In the genomic region with DNA sequence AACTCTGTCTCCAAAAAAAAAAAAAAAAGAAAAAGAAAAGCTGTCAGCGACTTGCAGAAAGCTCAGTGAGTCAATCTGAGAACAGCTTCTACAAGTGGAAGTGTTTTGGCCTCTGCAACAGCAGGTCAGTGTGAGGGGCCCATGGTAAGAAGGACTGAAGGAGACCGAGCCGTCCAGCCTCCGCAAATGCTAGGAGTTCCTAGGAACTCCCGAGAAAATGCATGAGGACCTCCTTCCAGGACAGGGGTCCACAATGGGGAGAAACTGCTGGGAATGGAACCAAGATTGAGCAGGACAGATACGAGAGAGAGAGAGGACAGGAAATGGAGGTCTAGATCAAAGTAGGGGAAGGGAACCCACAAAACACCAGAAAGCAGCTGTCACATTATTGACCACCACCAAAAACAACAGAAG, we compare ENCODE assay signal across 26 cellular contexts.
DNase-seq lines count a peak whose midpoint lies in the region; ATAC-seq and TF ChIP-seq lines count a peak whose summit lies in the region.
"Had no signal": no experiment of that assay in that cellular context is flagged by ENCODE, and none has a peak within 500 bp of the region (broad histone marks: within the 10 kb centered on the region; RNA-seq: fewer than 3 reads in every experiment).

No MANE protein-coding gene starts in this region.

- TF ChIP-seq CTCF in GM06990 (IDR thresholded peaks at IDR 0.05; ENCODE audit: insufficient read depth, low read length, poor library complexity, severe bottlenecking): no peak

- H3K4me1 ChIP-seq in effector memory CD4-positive, alpha-beta T cell (ENCODE audit: control insufficient read depth, insufficient read depth, low read length, poor library complexity, severe bottlenecking): no peaks in the 10 kb centered on the region
- H3K4me1 ChIP-seq: stomach had no signal

- H3K4me3 Mint-ChIP-seq in activated T-helper 1 cell treated with anti-CD3 and anti-CD28 coated beads, Interleukin-12 subunit alpha, Interleukin-12 subunit beta, Interleukin-2, Interleukin-4 antibody, amounts not matched to agents 30 ng/mL and 10 ng/mL and 1 ng/mL, durations not matched to agents 14 hours and 24 hours and 36 hours: no peak overlapping the region
- H3K4me3 Mint-ChIP-seq: activated CD4-positive, alpha-beta memory T cell treated with anti-CD3 and anti-CD28 coated beads for 36 hours; activated naive CD4-positive, alpha-beta T cell treated with anti-CD3 and anti-CD28 coated beads for 36 hours had no signal

- peaks cover 3% of the 10 kb centered on the region; the same call in 1 of the 2 replicates for H3K36me3 ChIP-seq in GM06990 (ENCODE audit: control insufficient read depth, insufficient read depth, low read length)
- no peaks in the 10 kb centered on the region for H3K36me3 ChIP-seq in effector memory CD4-positive, alpha-beta T cell (ENCODE audit: control insufficient read depth, insufficient read depth, low read length)
- H3K36me3 ChIP-seq: stomach, tibial artery had no signal

- no peaks in the 10 kb centered on the region for H3K27me3 Mint-ChIP-seq in activated T-helper 1 cell treated with anti-CD3 and anti-CD28 coated beads, Interleukin-12 subunit alpha, Interleukin-12 subunit beta, Interleukin-2, Interleukin-4 antibody, amounts not matched to agents 30 ng/mL and 10 ng/mL and 1 ng/mL, durations not matched to agents 14 hours and 24 hours and 36 hours (ENCODE audit: insufficient read depth)
- H3K27me3 Mint-ChIP-seq: activated CD4-positive, alpha-beta memory T cell treated with anti-CD3 and anti-CD28 coated beads for 36 hours had no signal

- ATAC-seq in GM18498 (IDR thresholded peaks at IDR 0.05; ENCODE audit: unreplicated experiment) (peak; percentile 56), HG02885 (IDR thresholded peaks at IDR 0.05; ENCODE audit: poor library complexity, unreplicated experiment) (peak; percentile 68), HG03442 (IDR thresholded peaks at IDR 0.05; ENCODE audit: unreplicated experiment) (no peak), GM21381 (IDR thresholded peaks at IDR 0.05; ENCODE audit: unreplicated experiment) (no peak)
- ATAC-seq: right cardiac atrium, Right ventricle myocardium inferior had no signal

- H3K27ac Mint-ChIP-seq in activated T-helper 1 cell treated with anti-CD3 and anti-CD28 coated beads, Interleukin-12 subunit alpha, Interleukin-12 subunit beta, Interleukin-2, Interleukin-4 antibody, amounts not matched to agents 30 ng/mL and 10 ng/mL and 1 ng/mL, durations not matched to agents 14 hours and 24 hours and 36 hours: peak overlapping the region; percentile 14
- H3K27ac Mint-ChIP-seq: activated CD4-positive, alpha-beta memory T cell treated with anti-CD3 and anti-CD28 coated beads for 36 hours; activated naive CD4-positive, alpha-beta T cell treated with anti-CD3 and anti-CD28 coated beads for 36 hours had no signal

- no peaks in the 10 kb centered on the region for H3K27me3 ChIP-seq in GM06990 (replicated peaks; ENCODE audit: control insufficient read depth, insufficient read depth, low read length)
- H3K27me3 ChIP-seq in effector memory CD4-positive, alpha-beta T cell (replicated peaks; ENCODE audit: control insufficient read depth, insufficient read depth, low read length, poor library complexity, severe bottlenecking): no peaks in the 10 kb centered on the region
- H3K27me3 ChIP-seq: stomach, tibial artery had no signal

- no peaks in the 10 kb centered on the region for H3K9me3 ChIP-seq in effector memory CD4-positive, alpha-beta T cell (ENCODE audit: control insufficient read depth, low read length)
- H3K9me3 ChIP-seq: left ventricle myocardium inferior, SK-N-SH, stomach, tibial artery had no signal

- peaks cover 3% of the 10 kb centered on the region for H3K36me3 Mint-ChIP-seq in activated T-helper 1 cell treated with anti-CD3 and anti-CD28 coated beads, Interleukin-12 subunit alpha, Interleukin-12 subunit beta, Interleukin-2, Interleukin-4 antibody, amounts not matched to agents 30 ng/mL and 10 ng/mL and 1 ng/mL, durations not matched to agents 14 hours and 24 hours and 36 hours (ENCODE audit: low read depth)

- DNase-seq in GM06990 (ENCODE audit: extremely low read depth, insufficient read length) (peak; percentile 76), NCI-H128 (lab: John Stamatoyannopoulos, UW; ENCODE audit: unreplicated experiment) (no peak)
- DNase-seq in activated T-helper 1 cell treated with anti-CD3 and anti-CD28 coated beads, Interleukin-12 subunit alpha, Interleukin-12 subunit beta, Interleukin-2, Interleukin-4 antibody, amounts not matched to agents 30 ng/mL and 10 ng/mL and 1 ng/mL, durations not matched to agents 14 hours and 24 hours and 36 hours (ENCODE audit: low spot score): no peak
- no peak for DNase-seq in effector memory CD4-positive, alpha-beta T cell
- DNase-seq: activated CD4-positive, alpha-beta memory T cell treated with anti-CD3 and anti-CD28 coated beads for 36 hours; activated CD8-positive, alpha-beta memory T cell treated with anti-CD3 and anti-CD28 coated beads, Interleukin-2, amount 50 U/mL, for 48 hours; activated naive CD4-positive, alpha-beta T cell treated with anti-CD3 and anti-CD28 coated beads for 36 hours; caudate nucleus; cortex of kidney; erythroblast; GOT3; left ventricle myocardium inferior; NCI-H1417 treated with DMSO at 0.1 percent for 48 hours; NCI-H2029 treated with DMSO at 0.1 percent for 48 hours; NCI-H2227 treated with DMSO at 0.1 percent for 48 hours; NCI-H526; right cardiac atrium; SK-N-SH; stimulated activated CD4-positive, alpha-beta T cell treated with anti-CD3 and anti-CD28 coated beads, Interleukin-1b, Interleukin-23, amount 100 ng/mL, for 48 hours; stomach; tibial artery had no signal

- intact Hi-C loops in activated T-helper 1 cell treated with anti-CD3 and anti-CD28 coated beads, Interleukin-12 subunit alpha, Interleukin-12 subunit beta, Interleukin-2, Interleukin-4 antibody, amounts not matched to agents 30 ng/mL and 10 ng/mL and 1 ng/mL, durations not matched to agents 14 hours and 24 hours and 36 hours (cut with micrococcal nuclease): no loop called here

- peak overlapping the region; percentile 33 for H3K4me3 ChIP-seq in GM06990 (replicated peaks; ENCODE audit: low read depth, low read length)
- H3K4me3 ChIP-seq in effector memory CD4-positive, alpha-beta T cell (ENCODE audit: insufficient read depth, low read depth, low read length, poor library complexity, severe bottlenecking): no peak overlapping the region
- H3K4me3 ChIP-seq: left ventricle myocardium inferior, stomach, tibial artery had no signal

- no peak overlapping the region for H3K27ac ChIP-seq in effector memory CD4-positive, alpha-beta T cell (ENCODE audit: insufficient read depth, low read length, poor library complexity, severe bottlenecking)
- H3K27ac ChIP-seq: left ventricle myocardium inferior, stomach, tibial artery had no signal

- no peaks in the 10 kb centered on the region for H3K9me3 Mint-ChIP-seq in activated T-helper 1 cell treated with anti-CD3 and anti-CD28 coated beads, Interleukin-12 subunit alpha, Interleukin-12 subunit beta, Interleukin-2, Interleukin-4 antibody, amounts not matched to agents 30 ng/mL and 10 ng/mL and 1 ng/mL, durations not matched to agents 14 hours and 24 hours and 36 hours

- H3K4me1 Mint-ChIP-seq in activated T-helper 1 cell treated with anti-CD3 and anti-CD28 coated beads, Interleukin-12 subunit alpha, Interleukin-12 subunit beta, Interleukin-2, Interleukin-4 antibody, amounts not matched to agents 30 ng/mL and 10 ng/mL and 1 ng/mL, durations not matched to agents 14 hours and 24 hours and 36 hours (ENCODE audit: low read depth): peaks cover 9% of the 10 kb centered on the region

Comparison
In these comparisons a context has a peak if more than half of its experiments do, and no peak if none do; other contexts are left out.
1. ATAC-seq: peak in GM18498 (single experiment) and HG02885 (single experiment); none in HG03442 (single experiment) and GM21381 (single experiment).